9 cellular contexts compared by ENCODE assay signal in genomic region chr19:3397266-3398022, GRCh38. TPM values are rescaled to one million over a fixed set of nuclear protein-coding genes. Genes with fewer than 3 reads are reported as not detected.
A peak's percentile ranks its signal among the peaks of the same experiment; 100 is the strongest.
DNase-seq lines count a peak whose midpoint lies in the region; ATAC-seq and TF ChIP-seq lines count a peak whose summit lies in the region.
"Had no signal": no experiment of that assay in that cellular context is flagged by ENCODE, and none has a peak within 500 bp of the region (broad histone marks: within the 10 kb centered on the region; RNA-seq: fewer than 3 reads in every experiment).

No MANE protein-coding gene starts in this region.

- no peak overlapping the region for H3K27ac Mint-ChIP-seq in activated CD4-positive, alpha-beta memory T cell treated with anti-CD3 and anti-CD28 coated beads, Interleukin-2, amount 10 ng/mL, durations not matched to agents 7 days and 5 days

- DNase-seq in H7: peak; percentile 83
- DNase-seq in breast epithelium (ENCODE audit: low spot score in 2 of 2): peak in 1 of 2 donors; percentile 59
- peak; percentile 66 to 72 for DNase-seq in left colon
- no peak for DNase-seq in cerebellar nuclear complex (lab: John Stamatoyannopoulos, UW)
- DNase-seq in stimulated activated CD4-positive, alpha-beta T cell treated with anti-CD3 and anti-CD28 coated beads, Interleukin-1b, Interleukin-23, amount 100 ng/mL, for 48 hours: no peak
- no peak for DNase-seq in activated CD4-positive, alpha-beta memory T cell treated with anti-CD3 and anti-CD28 coated beads, Interleukin-2, amount 10 ng/mL, durations not matched to agents 7 days and 5 days
- DNase-seq: DMS53 had no signal

- H3K36me3 Mint-ChIP-seq in activated CD4-positive, alpha-beta memory T cell treated with anti-CD3 and anti-CD28 coated beads, Interleukin-2, amount 10 ng/mL, durations not matched to agents 7 days and 5 days (ENCODE audit: low read depth): no peaks in the 10 kb centered on the region

- H3K27me3 Mint-ChIP-seq in activated CD4-positive, alpha-beta memory T cell treated with anti-CD3 and anti-CD28 coated beads, Interleukin-2, amount 10 ng/mL, durations not matched to agents 7 days and 5 days: no peaks in the 10 kb centered on the region

- ATAC-seq in left colon (peak; percentile 86), GM21717 (IDR thresholded peaks at IDR 0.05; ENCODE audit: unreplicated experiment) (no peak)

- H3K4me1 ChIP-seq in breast epithelium: peaks cover 0 to 11% of the 10 kb centered on the region in 2 donors
- H3K4me1 ChIP-seq in skeletal muscle tissue (ENCODE audit: control insufficient read depth in 3 of 3, insufficient read depth in 3 of 3, low read length in 3 of 3): peaks cover 46 to 54% (median 54%) of the 10 kb centered on the region in 3 donors

- peak overlapping the region; percentile 76 to 93 (median 92) for H3K9ac ChIP-seq in skeletal muscle tissue (ENCODE audit: low read depth in 1 of 3, low read length in 3 of 3)

- CTCF ChIA-PET in activated CD4-positive, alpha-beta memory T cell treated with anti-CD3 and anti-CD28 coated beads, Interleukin-2, amount 10 ng/mL, durations not matched to agents 7 days and 5 days (lab: Charles Lee): no interaction called here

- H3K4me3 ChIP-seq in H7 (ENCODE audit: insufficient read depth, low read depth, low read length) (no peak overlapping the region), breast epithelium (peak overlapping the region in 2 of 3 donors; percentile 42 to 57), skeletal muscle tissue (ENCODE audit: low read length in 3 of 3) (peak overlapping the region; percentile 58 to 80 (median 62))

- H3K36me3 ChIP-seq in H7 (replicated peaks; ENCODE audit: control insufficient read depth, insufficient read depth, low read length) (no peaks in the 10 kb centered on the region), breast epithelium (no peaks in the 10 kb centered on the region), skeletal muscle tissue (ENCODE audit: control insufficient read depth in 3 of 3, insufficient read depth in 3 of 3, low read length in 3 of 3) (peaks cover 2 to 5% (median 4%) of the 10 kb centered on the region in 3 donors)

- no peak overlapping the region for H3K4me3 Mint-ChIP-seq in activated CD4-positive, alpha-beta memory T cell treated with anti-CD3 and anti-CD28 coated beads, Interleukin-2, amount 10 ng/mL, durations not matched to agents 7 days and 5 days

- intact Hi-C loops in breast epithelium (cut with DNase I; ENCODE audit: low total_unique reads): no loop called here
- intact Hi-C loops in left colon (cut with DNase I, micrococcal nuclease): no loop called here

- POLR2A ChIA-PET in activated CD4-positive, alpha-beta memory T cell treated with anti-CD3 and anti-CD28 coated beads, Interleukin-2, amount 10 ng/mL, durations not matched to agents 7 days and 5 days (lab: Charles Lee): no interaction called here

- H3K9me3 ChIP-seq in breast epithelium (no peaks in the 10 kb centered on the region), skeletal muscle tissue (ENCODE audit: control insufficient read depth in 3 of 3, low read length in 3 of 3) (no peaks in the 10 kb centered on the region)

- H3K27me3 ChIP-seq in H7 (ENCODE audit: control insufficient read depth, insufficient read depth, low read length) (no peaks in the 10 kb centered on the region; the same call in 1 of the 2 replicates), breast epithelium (no peaks in the 10 kb centered on the region), skeletal muscle tissue (ENCODE audit: control insufficient read depth in 3 of 3, insufficient read depth in 3 of 3, low read length in 3 of 3) (no peaks in the 10 kb centered on the region)

- H3K9me3 Mint-ChIP-seq in activated CD4-positive, alpha-beta memory T cell treated with anti-CD3 and anti-CD28 coated beads, Interleukin-2, amount 10 ng/mL, durations not matched to agents 7 days and 5 days: no peaks in the 10 kb centered on the region

- H3K27ac ChIP-seq in breast epithelium (peak overlapping the region; percentile 90 to 100), skeletal muscle tissue (ENCODE audit: low read depth, low read length) (peak overlapping the region; percentile 85)

- H3K4me1 Mint-ChIP-seq in activated CD4-positive, alpha-beta memory T cell treated with anti-CD3 and anti-CD28 coated beads, Interleukin-2, amount 10 ng/mL, durations not matched to agents 7 days and 5 days: no peaks in the 10 kb centered on the region

- no peak for TF ChIP-seq POLR2A in breast epithelium (IDR thresholded peaks at IDR 0.05)

- no peak for TF ChIP-seq CTCF in breast epithelium (IDR thresholded peaks at IDR 0.05)

RNA-seq across cellular contexts. Expression of gene NFIC, which starts 31.1 kb away (rescaled TPM):
- 1.7 and 2.2 TPM in 2 replicates for total RNA-seq in H7 (2014; rRNA removed; shearing (Covaris generic))
- total RNA-seq in breast epithelium: 10 to 100 TPM; 48.9 to 97.8 (median 73.1) TPM
- total RNA-seq in left colon: 10 to 100 TPM; 52.4 to 57.8 TPM
- 8.4 TPM for total RNA-seq in skeletal muscle tissue
- 10 to 100 TPM; 12.6 to 13.1 TPM for total RNA-seq in activated CD4-positive, alpha-beta memory T cell treated with anti-CD3 and anti-CD28 coated beads, Interleukin-2, amount 10 ng/mL, durations not matched to agents 7 days and 5 days

Comparison
In these comparisons a context has a peak if more than half of its experiments do, and no peak if none do; other contexts are left out.
1. DNase-seq: peak in H7 (single experiment) and left colon (2 of 2); none in cerebellar nuclear complex (0 of 2), stimulated activated CD4-positive, alpha-beta T cell treated with anti-CD3 and anti-CD28 coated beads, Interleukin-1b, Interleukin-23, amount 100 ng/mL, for 48 hours (single experiment) and activated CD4-positive, alpha-beta memory T cell treated with anti-CD3 and anti-CD28 coated beads, Interleukin-2, amount 10 ng/mL, durations not matched to agents 7 days and 5 days (single experiment).